7 cellular contexts compared by ENCODE assay signal in the genomic region with DNA sequence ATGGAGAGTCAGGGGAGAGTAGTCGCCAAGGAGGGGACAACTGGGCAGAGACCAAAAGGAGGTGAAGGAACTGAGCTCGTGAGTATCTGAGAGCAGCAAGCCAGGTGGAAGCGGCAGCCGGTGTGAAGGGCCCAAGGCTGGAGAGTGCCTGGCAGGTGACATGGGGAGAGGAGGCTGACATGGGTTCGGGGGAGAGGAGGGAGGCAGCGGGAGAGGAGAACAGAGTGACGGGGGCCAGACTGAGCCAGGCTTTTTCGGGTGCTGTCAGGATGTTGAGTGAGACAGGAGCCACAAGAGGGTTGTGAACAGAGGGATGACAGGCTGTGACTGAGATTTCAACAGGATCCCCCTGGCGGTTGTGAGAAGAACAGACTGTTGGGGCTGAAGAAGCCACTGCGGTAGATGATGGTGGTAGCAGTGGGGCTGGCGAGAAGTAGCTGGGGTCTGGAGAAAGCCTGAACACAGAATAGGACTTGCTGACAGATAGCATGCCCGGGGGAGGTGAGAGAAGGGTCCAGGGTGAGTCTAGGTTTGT.
DNase-seq lines count a peak whose midpoint lies in the region; ATAC-seq and TF ChIP-seq lines count a peak whose summit lies in the region.
"Had no signal": no experiment of that assay in that cellular context is flagged by ENCODE, and none has a peak within 500 bp of the region (broad histone marks: within the 10 kb centered on the region; RNA-seq: fewer than 3 reads in every experiment).

No MANE protein-coding gene starts in this region.

- TF ChIP-seq CTCF in WI38 (IDR thresholded peaks at IDR 0.05; ENCODE audit: low read depth, low read length) = peak; percentile 59

- no peaks in the 10 kb centered on the region for H3K27me3 Mint-ChIP-seq in memory B cell

- ATAC-seq in GM18867 (IDR thresholded peaks at IDR 0.05; ENCODE audit: unreplicated experiment) (peak; percentile 45), memory B cell (ENCODE audit: low read depth) (peak; percentile 49), GM21381 (IDR thresholded peaks at IDR 0.05; ENCODE audit: unreplicated experiment) (no peak)

- H3K9me3 Mint-ChIP-seq in memory B cell = no peaks in the 10 kb centered on the region

- peak overlapping the region; percentile 85 for H3K27ac Mint-ChIP-seq in memory B cell

- no peak for DNase-seq in memory B cell (ENCODE audit: low spot score in 2 of 2)
- DNase-seq in KG1 (lab: John Stamatoyannopoulos, UW) = no peak
- no peak for DNase-seq in NCI-H446 treated with DMSO at 0.1 percent for 48 hours (lab: John Stamatoyannopoulos, UW)
- DNase-seq: NCI-H1092 had no signal

- H3K4me3 ChIP-seq in WI38 (ENCODE audit: low read depth, low read length) = no peak overlapping the region

- H3K4me1 Mint-ChIP-seq in memory B cell = peaks cover 17% of the 10 kb centered on the region

- H3K36me3 Mint-ChIP-seq in memory B cell = peaks cover 19% of the 10 kb centered on the region

- no peak overlapping the region for H3K4me3 Mint-ChIP-seq in memory B cell
